ENCODE assay signal across 8 cellular contexts in genomic region chr2:105344704-105345345, GRCh38. TPM values are rescaled to one million over a fixed set of nuclear protein-coding genes. Genes with fewer than 3 reads are reported as not detected.
DNase-seq lines count a peak whose midpoint lies in the region; ATAC-seq and TF ChIP-seq lines count a peak whose summit lies in the region.

No MANE protein-coding gene starts in this region.

- no peaks in the 10 kb centered on the region for H3K4me1 ChIP-seq in prostate gland (replicated peaks)

- H3K27ac ChIP-seq in dorsolateral prefrontal cortex (no peak overlapping the region), prostate gland (no peak overlapping the region)

- intact Hi-C loops in dorsolateral prefrontal cortex (cut with DNase I) (no loop called here), prostate gland (cut with DNase I) (no loop called here)

- WGBS in prostate gland = 41% methylated on average over 4 of the region's 4 CpGs

- ATAC-seq in GM19023 (IDR thresholded peaks at IDR 0.05; ENCODE audit: unreplicated experiment) = no peak
- no peak for ATAC-seq in GM18498 (IDR thresholded peaks at IDR 0.05; ENCODE audit: unreplicated experiment)

- no peak for TF ChIP-seq POLR2A in prostate gland (IDR thresholded peaks at IDR 0.05)

- H3K4me3 ChIP-seq in dorsolateral prefrontal cortex (no peak overlapping the region), prostate gland (no peak overlapping the region)

- peak; percentile 69 for DNase-seq in DMS 273 (lab: John Stamatoyannopoulos, UW; ENCODE audit: unreplicated experiment)
- DNase-seq in DMS 273 treated with DMSO at 0.1 percent for 48 hours (lab: John Stamatoyannopoulos, UW) = no peak
- DNase-seq in NCI-H2171 treated with DMSO at 0.1 percent for 48 hours (lab: John Stamatoyannopoulos, UW) = peak; percentile 53
- DNase-seq in dorsolateral prefrontal cortex = no peak
- DNase-seq in prostate gland (ENCODE audit: low spot score) = peak; percentile 29
- no peak for DNase-seq in activated gamma-delta T cell treated with Interleukin-2 at 50 U/mL for 16 hours

- peak in 50 of 56 donors; percentile 18 to 64 (median 42) for TF ChIP-seq CTCF in dorsolateral prefrontal cortex (IDR thresholded peaks at IDR 0.05 in 54 of 56, conservative IDR thresholded peaks at IDR 0.05 in 2 of 56; ENCODE audit: low read depth in 1 of 56, partially characterized antibody in 56 of 56)
- TF ChIP-seq CTCF in prostate gland (IDR thresholded peaks at IDR 0.05) = peak in 3 of 4 experiments; percentile 46 to 63 (median 54)

- H3K27me3 ChIP-seq in dorsolateral prefrontal cortex = no peaks in the 10 kb centered on the region
- no peaks in the 10 kb centered on the region for H3K27me3 ChIP-seq in prostate gland (replicated peaks; ENCODE audit: insufficient read depth)

- peaks cover 7 to 8% of the 10 kb centered on the region in 2 donors for H3K36me3 ChIP-seq in prostate gland

- H3K9me3 ChIP-seq in prostate gland = no peaks in the 10 kb centered on the region

RNA-seq across cellular contexts. Expression of gene C2orf49, which starts 7.5 kb away (rescaled TPM):
- total RNA-seq in dorsolateral prefrontal cortex (10 to 100 TPM; 15.9 to 35.0 (median 24.8) TPM), prostate gland (10 to 100 TPM; 13.1 to 26.2 TPM)

RNA-seq across cellular contexts. Expression of gene TGFBRAP1, which starts 15.3 kb away (rescaled TPM):
- 10 to 100 TPM; 18.8 to 31.2 (median 24.9) TPM for total RNA-seq in dorsolateral prefrontal cortex
- 10 to 100 TPM; 29.9 to 30.0 TPM for total RNA-seq in prostate gland

RNA-seq across cellular contexts. Expression of gene FHL2, which starts 54.0 kb away (rescaled TPM):
- total RNA-seq in dorsolateral prefrontal cortex (10 to 100 TPM in 119 of 120 experiments, 1 to 10 TPM in 1; 9.0 to 49.5 (median 29.1) TPM), prostate gland (100 to 1,000 TPM; 132 to 250 TPM)

Comparison
In these comparisons a context has a peak if more than half of its experiments do, and no peak if none do; other contexts are left out.
1. DNase-seq: peak in DMS 273 (single experiment), NCI-H2171 treated with DMSO at 0.1 percent for 48 hours (single experiment) and prostate gland (single experiment); none in DMS 273 treated with DMSO at 0.1 percent for 48 hours (single experiment), dorsolateral prefrontal cortex (0 of 10) and activated gamma-delta T cell treated with Interleukin-2 at 50 U/mL for 16 hours (single experiment).